In the genomic region with DNA sequence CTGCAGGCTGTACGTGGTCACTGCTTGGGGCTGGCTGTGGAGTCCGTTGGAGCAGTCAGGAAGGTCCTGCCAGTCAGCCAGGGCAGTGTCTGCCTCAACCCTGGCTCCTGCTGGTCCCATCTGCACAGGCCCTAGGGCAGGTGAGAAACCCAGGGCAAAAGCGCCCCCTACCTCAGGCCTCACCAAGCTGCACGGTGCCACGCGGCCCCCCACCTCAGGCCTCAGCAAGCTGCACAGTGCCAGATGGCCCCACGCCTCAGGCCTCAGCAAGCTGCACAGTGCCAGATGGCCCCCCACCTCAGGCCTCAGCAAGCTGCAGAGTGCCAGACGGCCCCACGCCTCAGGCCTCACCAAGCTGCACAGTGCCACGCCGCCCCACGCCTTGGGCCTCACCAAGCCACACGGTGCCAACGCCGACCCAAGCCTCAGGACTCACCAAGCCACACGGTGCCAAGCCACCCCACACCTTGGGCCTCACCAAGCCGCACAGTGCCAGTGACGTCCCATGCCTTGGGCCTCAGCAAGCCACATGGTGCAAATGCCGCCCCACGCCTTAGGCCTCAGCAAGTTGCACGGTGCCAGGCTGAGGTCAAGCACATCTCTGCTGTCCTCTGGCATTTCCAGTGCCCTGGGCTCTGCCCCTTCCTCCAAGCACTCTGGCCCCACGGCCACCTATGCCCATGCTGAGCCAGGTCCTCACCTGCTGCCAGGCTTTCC, we compare ENCODE assay signal across 1 cellular context.
TF ChIP-seq lines count a peak whose summit lies in the region.

No MANE protein-coding gene starts in this region.

TF ChIP-seq in HCT116, 20 proteins besides CTCF, POLR2A, EP300 and RAD21 (continued from another document):
- TF ChIP-seq, protein P1, sequence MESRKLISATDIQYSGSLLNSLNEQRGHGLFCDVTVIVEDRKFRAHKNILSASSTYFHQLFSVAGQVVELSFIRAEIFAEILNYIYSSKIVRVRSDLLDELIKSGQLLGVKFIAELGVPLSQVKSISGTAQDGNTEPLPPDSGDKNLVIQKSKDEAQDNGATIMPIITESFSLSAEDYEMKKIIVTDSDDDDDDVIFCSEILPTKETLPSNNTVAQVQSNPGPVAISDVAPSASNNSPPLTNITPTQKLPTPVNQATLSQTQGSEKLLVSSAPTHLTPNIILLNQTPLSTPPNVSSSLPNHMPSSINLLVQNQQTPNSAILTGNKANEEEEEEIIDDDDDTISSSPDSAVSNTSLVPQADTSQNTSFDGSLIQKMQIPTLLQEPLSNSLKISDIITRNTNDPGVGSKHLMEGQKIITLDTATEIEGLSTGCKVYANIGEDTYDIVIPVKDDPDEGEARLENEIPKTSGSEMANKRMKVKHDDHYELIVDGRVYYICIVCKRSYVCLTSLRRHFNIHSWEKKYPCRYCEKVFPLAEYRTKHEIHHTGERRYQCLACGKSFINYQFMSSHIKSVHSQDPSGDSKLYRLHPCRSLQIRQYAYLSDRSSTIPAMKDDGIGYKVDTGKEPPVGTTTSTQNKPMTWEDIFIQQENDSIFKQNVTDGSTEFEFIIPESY (IDR thresholded peaks at IDR 0.05; ENCODE audit: extremely low read depth, insufficient replicate concordance, low read length): no peak
- TF ChIP-seq ZNF274 (IDR thresholded peaks at IDR 0.05; ENCODE audit: low read depth, low read length) (no peak), YY1 (IDR thresholded peaks at IDR 0.05; ENCODE audit: extremely low read depth, insufficient replicate concordance, low read depth, low read length) (no peak), CEBPB (IDR thresholded peaks at IDR 0.05; ENCODE audit: low read depth) (no peak), POLR2AphosphoS5 (IDR thresholded peaks at IDR 0.05; ENCODE audit: low read depth, low read length) (no peak)
- TF ChIP-seq, protein P2, sequence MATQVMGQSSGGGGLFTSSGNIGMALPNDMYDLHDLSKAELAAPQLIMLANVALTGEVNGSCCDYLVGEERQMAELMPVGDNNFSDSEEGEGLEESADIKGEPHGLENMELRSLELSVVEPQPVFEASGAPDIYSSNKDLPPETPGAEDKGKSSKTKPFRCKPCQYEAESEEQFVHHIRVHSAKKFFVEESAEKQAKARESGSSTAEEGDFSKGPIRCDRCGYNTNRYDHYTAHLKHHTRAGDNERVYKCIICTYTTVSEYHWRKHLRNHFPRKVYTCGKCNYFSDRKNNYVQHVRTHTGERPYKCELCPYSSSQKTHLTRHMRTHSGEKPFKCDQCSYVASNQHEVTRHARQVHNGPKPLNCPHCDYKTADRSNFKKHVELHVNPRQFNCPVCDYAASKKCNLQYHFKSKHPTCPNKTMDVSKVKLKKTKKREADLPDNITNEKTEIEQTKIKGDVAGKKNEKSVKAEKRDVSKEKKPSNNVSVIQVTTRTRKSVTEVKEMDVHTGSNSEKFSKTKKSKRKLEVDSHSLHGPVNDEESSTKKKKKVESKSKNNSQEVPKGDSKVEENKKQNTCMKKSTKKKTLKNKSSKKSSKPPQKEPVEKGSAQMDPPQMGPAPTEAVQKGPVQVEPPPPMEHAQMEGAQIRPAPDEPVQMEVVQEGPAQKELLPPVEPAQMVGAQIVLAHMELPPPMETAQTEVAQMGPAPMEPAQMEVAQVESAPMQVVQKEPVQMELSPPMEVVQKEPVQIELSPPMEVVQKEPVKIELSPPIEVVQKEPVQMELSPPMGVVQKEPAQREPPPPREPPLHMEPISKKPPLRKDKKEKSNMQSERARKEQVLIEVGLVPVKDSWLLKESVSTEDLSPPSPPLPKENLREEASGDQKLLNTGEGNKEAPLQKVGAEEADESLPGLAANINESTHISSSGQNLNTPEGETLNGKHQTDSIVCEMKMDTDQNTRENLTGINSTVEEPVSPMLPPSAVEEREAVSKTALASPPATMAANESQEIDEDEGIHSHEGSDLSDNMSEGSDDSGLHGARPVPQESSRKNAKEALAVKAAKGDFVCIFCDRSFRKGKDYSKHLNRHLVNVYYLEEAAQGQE (IDR thresholded peaks at IDR 0.05; ENCODE audit: low read depth): no peak
TF ChIP-seq in HCT116: peak in this region for 0.
